Comparison of ENCODE assay signal across 9 cellular contexts in genomic region chr18:57004366-57005121, GRCh38.
A peak's percentile ranks its signal among the peaks of the same experiment; 100 is the strongest.
DNase-seq lines count a peak whose midpoint lies in the region; ATAC-seq and TF ChIP-seq lines count a peak whose summit lies in the region.
"Had no signal": no experiment of that assay in that cellular context is flagged by ENCODE, and none has a peak within 500 bp of the region (broad histone marks: within the 10 kb centered on the region; RNA-seq: fewer than 3 reads in every experiment).

No MANE protein-coding gene starts in this region.

- no peak overlapping the region for H3K9ac ChIP-seq in HCT116 (ENCODE audit: low read length)
- H3K9ac ChIP-seq in Loucy (ENCODE audit: low read depth, low read length, poor library complexity, severe bottlenecking), result peak overlapping the region; percentile 54
- H3K9ac ChIP-seq in mammary epithelial cell (ENCODE audit: insufficient read depth, low read length), result no peak overlapping the region

- H3K9me2 ChIP-seq in HCT116 (ENCODE audit: insufficient read depth) (no peaks in the 10 kb centered on the region), Loucy (replicated peaks; ENCODE audit: low read depth, low read length) (no peaks in the 10 kb centered on the region)

- RAD21 ChIA-PET in HCT116 (lab: Charles Lee; ENCODE audit: low non-redundant PET in 1 of 2, low total read pairs in 2 of 2, uncharacterized antibody in 2 of 2, unreplicated experiment in 2 of 2), result no interaction called here

- H3K27ac ChIP-seq in HCT116 (ENCODE audit: low read depth, low read length) (no peak overlapping the region), mammary epithelial cell (ENCODE audit: insufficient read depth, low read depth, low read length) (no peak overlapping the region)

- H3K4me1 Mint-ChIP-seq in activated CD4-positive, alpha-beta T cell treated with anti-CD3 and anti-CD28 coated beads, Interleukin-2, amount 10 ng/mL, durations not matched to agents 24 days and 14 days, result peaks cover 21% of the 10 kb centered on the region

- H3K4me1 ChIP-seq in HCT116 (ENCODE audit: control insufficient read depth in 1 of 2, insufficient read depth in 2 of 2, low read length in 2 of 2), result peaks cover 8 to 10% of the 10 kb centered on the region in 2 experiments
- H3K4me1 ChIP-seq in Loucy (ENCODE audit: insufficient read depth, low read length, poor library complexity, severe bottlenecking), result peaks cover 69% of the 10 kb centered on the region
- peaks cover 7% of the 10 kb centered on the region for H3K4me1 ChIP-seq in mammary epithelial cell (ENCODE audit: insufficient read depth, low read length)

- peaks cover 12% of the 10 kb centered on the region; the same call in 1 of the 2 replicates for H3F3A ChIP-seq in Loucy (ENCODE audit: low read depth)

- no peaks in the 10 kb centered on the region for H3K27me3 Mint-ChIP-seq in activated CD4-positive, alpha-beta T cell treated with anti-CD3 and anti-CD28 coated beads, Interleukin-2, amount 10 ng/mL, durations not matched to agents 24 days and 14 days
- H3K27me3 Mint-ChIP-seq: brain had no signal

- H3K4me3 Mint-ChIP-seq in activated CD4-positive, alpha-beta T cell treated with anti-CD3 and anti-CD28 coated beads, Interleukin-2, amount 10 ng/mL, durations not matched to agents 24 days and 14 days, result peak overlapping the region; percentile 40
- H3K4me3 Mint-ChIP-seq: brain had no signal

- CTCF ChIA-PET in HCT116 (lab: Charles Lee) (no interaction called here), mammary epithelial cell (lab: Charles Lee; ENCODE audit: low non-redundant PET) (no interaction called here)

- POLR2A ChIA-PET in HCT116 (lab: Charles Lee), result no interaction called here

- TF ChIP-seq CTCF in HCT116 (IDR thresholded peaks at IDR 0.05 in 2 of 3, conservative IDR thresholded peaks at IDR 0.05 in 1 of 3; ENCODE audit: borderline replicate concordance in 1 of 3, insufficient read depth in 1 of 3, low read depth in 2 of 3, low read length in 2 of 3) (no peak), Loucy (conservative IDR thresholded peaks at IDR 0.05; ENCODE audit: low read length) (no peak), mammary epithelial cell (conservative IDR thresholded peaks at IDR 0.05 in 1 of 2, IDR thresholded peaks at IDR 0.05 in 1 of 2; ENCODE audit: extremely low read depth in 1 of 2, insufficient read depth in 1 of 2, low read depth in 1 of 2, low read length in 2 of 2) (no peak), retinal pigment epithelial cell (conservative IDR thresholded peaks at IDR 0.05; ENCODE audit: low read depth, low read length) (no peak)

- DNase-seq in activated CD4-positive, alpha-beta T cell treated with anti-CD3 and anti-CD28 coated beads, Interleukin-2, amount 10 ng/mL, durations not matched to agents 24 days and 14 days, result no peak
- no peak for DNase-seq in activated CD4-positive, alpha-beta T cell treated with anti-CD3 and anti-CD28 coated beads, Interleukin-2, amount 50 U/mL, for 4 hours
- DNase-seq in HCT116 (ENCODE audit: low read depth, low spot score), result no peak
- DNase-seq in mammary epithelial cell, result peak; percentile 56
- DNase-seq in retinal pigment epithelial cell (ENCODE audit: low read depth), result peak; percentile 3
- DNase-seq in erythroblast (lab: John Stamatoyannopoulos, UW), result no peak
- DNase-seq in islet precursor cell, result no peak

- H3K4me2 ChIP-seq in HCT116 (ENCODE audit: low read length) (peak overlapping the region; percentile 18), Loucy (ENCODE audit: low read depth, low read length, poor library complexity, severe bottlenecking) (peak overlapping the region; percentile 79), mammary epithelial cell (ENCODE audit: insufficient read depth, low read depth, low read length) (peak overlapping the region; percentile 48)

- H3K4me3 ChIP-seq in HCT116 (replicated peaks in 1 of 2; ENCODE audit: low read depth in 1 of 2, low read length in 2 of 2), result no peak overlapping the region
- H3K4me3 ChIP-seq in Loucy (ENCODE audit: low read length, poor library complexity, severe bottlenecking), result peak overlapping the region; percentile 55
- H3K4me3 ChIP-seq in mammary epithelial cell (replicated peaks in 1 of 3; ENCODE audit: insufficient read depth in 1 of 3, low read depth in 2 of 3, low read length in 3 of 3), result no peak overlapping the region
- H3K4me3 ChIP-seq in retinal pigment epithelial cell (ENCODE audit: low read length), result no peak overlapping the region

- H3K27ac Mint-ChIP-seq in activated CD4-positive, alpha-beta T cell treated with anti-CD3 and anti-CD28 coated beads, Interleukin-2, amount 10 ng/mL, durations not matched to agents 24 days and 14 days, result peak overlapping the region; percentile 73

- no peaks in the 10 kb centered on the region for H3K9me3 ChIP-seq in HCT116 (ENCODE audit: control insufficient read depth in 1 of 2, insufficient read depth in 1 of 2, low read depth in 1 of 2, low read length in 2 of 2)
- H3K9me3 ChIP-seq in Loucy (ENCODE audit: insufficient read depth, low read depth, low read length), result no peaks in the 10 kb centered on the region
- H3K9me3 ChIP-seq in mammary epithelial cell (replicated peaks; ENCODE audit: insufficient read depth, low read length), result no peaks in the 10 kb centered on the region

- in situ Hi-C loops in mammary epithelial cell (cut with MboI; ENCODE audit: low sequenced_read_pairs in 2 of 2), result no loop called here

- TF ChIP-seq RAD21 in HCT116 (IDR thresholded peaks at IDR 0.05; ENCODE audit: low read depth), result no peak

- no TSS peak for BruUV-seq in HCT116 (replicated peaks; lab: Mats Ljungman, UMichigan)
- BruUV-seq in mammary epithelial cell (replicated peaks; lab: Mats Ljungman, UMichigan), result no TSS peak

- H4K20me1 ChIP-seq in HCT116 (ENCODE audit: insufficient read depth), result no peaks in the 10 kb centered on the region
- no peaks in the 10 kb centered on the region for H4K20me1 ChIP-seq in Loucy (ENCODE audit: insufficient read depth, low read length, poor library complexity, severe bottlenecking)
- no peaks in the 10 kb centered on the region for H4K20me1 ChIP-seq in mammary epithelial cell (ENCODE audit: insufficient read depth, low read length)

- 60% methylated on average over 5 of the region's 5 CpGs for WGBS in mammary epithelial cell (ENCODE audit: low coverage, missing lambda C conversion rate)

- intact Hi-C loops in activated CD4-positive, alpha-beta T cell treated with anti-CD3 and anti-CD28 coated beads, Interleukin-2, amount 10 ng/mL, durations not matched to agents 24 days and 14 days (cut with micrococcal nuclease), result loop anchor here (1.0 to 5.0 kb wide), 3 partner anchors 11 to 287 kb away; no protein-coding TSS in a partner anchor
- intact Hi-C loops in HCT116 (cut with micrococcal nuclease) (no loop called here), mammary epithelial cell (cut with micrococcal nuclease) (no loop called here)

- H2AFZ ChIP-seq in HCT116 (ENCODE audit: low read depth, low read length, poor library complexity, severe bottlenecking) (no peak overlapping the region), Loucy (ENCODE audit: low read length) (no peak overlapping the region; the same call in 1 of the 2 replicates), mammary epithelial cell (ENCODE audit: low read depth, low read length) (peak overlapping the region; percentile 39)

- H3K9me3 Mint-ChIP-seq in activated CD4-positive, alpha-beta T cell treated with anti-CD3 and anti-CD28 coated beads, Interleukin-2, amount 10 ng/mL, durations not matched to agents 24 days and 14 days, result no peaks in the 10 kb centered on the region
- H3K9me3 Mint-ChIP-seq: brain had no signal

- dilution Hi-C loops in mammary epithelial cell (cut with HindIII; ENCODE audit: low sequenced_read_pairs), result no loop called here

- H3K36me3 ChIP-seq in HCT116 (ENCODE audit: control insufficient read depth in 1 of 2, insufficient read depth in 2 of 2, low read length in 2 of 2) (no peaks in the 10 kb centered on the region), Loucy (ENCODE audit: insufficient read depth, low read length) (no peaks in the 10 kb centered on the region), mammary epithelial cell (ENCODE audit: insufficient read depth, low read length) (no peaks in the 10 kb centered on the region)

- no peak for TF ChIP-seq POLR2A in HCT116 (IDR thresholded peaks at IDR 0.05; ENCODE audit: borderline replicate concordance, extremely low read depth, insufficient read depth, insufficient read length)
- no peak for TF ChIP-seq POLR2A in erythroblast (IDR thresholded peaks at IDR 0.05; ENCODE audit: low read length)

- no peaks in the 10 kb centered on the region for H3K79me2 ChIP-seq in HCT116 (ENCODE audit: insufficient read depth, low read length)
- no peaks in the 10 kb centered on the region for H3K79me2 ChIP-seq in Loucy (ENCODE audit: insufficient read depth, low read length)
- H3K79me2 ChIP-seq in mammary epithelial cell (ENCODE audit: insufficient read depth, low read length), result no peaks in the 10 kb centered on the region

- H3K36me3 Mint-ChIP-seq in activated CD4-positive, alpha-beta T cell treated with anti-CD3 and anti-CD28 coated beads, Interleukin-2, amount 10 ng/mL, durations not matched to agents 24 days and 14 days (ENCODE audit: low read depth), result no peaks in the 10 kb centered on the region
- H3K36me3 Mint-ChIP-seq: brain had no signal

- ATAC-seq in HCT116, result no peak

- H3K27me3 ChIP-seq in HCT116 (ENCODE audit: insufficient read depth, low read length) (no peaks in the 10 kb centered on the region), Loucy (ENCODE audit: insufficient read depth, low read length, poor library complexity, severe bottlenecking) (no peaks in the 10 kb centered on the region), mammary epithelial cell (ENCODE audit: insufficient read depth, low read length) (no peaks in the 10 kb centered on the region)

TF ChIP-seq in HCT116, 20 proteins besides CTCF, POLR2A, EP300 and RAD21:
- TF ChIP-seq JUND (IDR thresholded peaks at IDR 0.05) (peak; percentile 33; the same call in 1 of the 2 replicates), SRF (IDR thresholded peaks at IDR 0.05; ENCODE audit: low read depth) (peak; percentile 74), EZH2 (IDR thresholded peaks at IDR 0.05) (no peak), FOSL1 (IDR thresholded peaks at IDR 0.05; ENCODE audit: low read depth) (peak; percentile 45), CEBPB (IDR thresholded peaks at IDR 0.05; ENCODE audit: low read depth) (no peak), TCF7L2 (IDR thresholded peaks at IDR 0.05; ENCODE audit: borderline replicate concordance, extremely low read depth, insufficient read depth, insufficient read length) (peak; percentile 62), ELF1 (IDR thresholded peaks at IDR 0.05; ENCODE audit: borderline replicate concordance, low read depth) (peak; percentile 19; the same call in 1 of the 2 replicates)

Comparison
In these comparisons a context has a peak if more than half of its experiments do, and no peak if none do; other contexts are left out.
1. DNase-seq: peak in mammary epithelial cell (single experiment) and retinal pigment epithelial cell (single experiment); none in activated CD4-positive, alpha-beta T cell treated with anti-CD3 and anti-CD28 coated beads, Interleukin-2, amount 10 ng/mL, durations not matched to agents 24 days and 14 days (single experiment), activated CD4-positive, alpha-beta T cell treated with anti-CD3 and anti-CD28 coated beads, Interleukin-2, amount 50 U/mL, for 4 hours (0 of 2), HCT116 (single experiment), erythroblast (0 of 2) and islet precursor cell (single experiment).
2. H3K4me2 ChIP-seq: peak in every context shown above with its lines; median percentile 79 in Loucy; 48 in mammary epithelial cell; 18 in HCT116.